ENCODE assay signal across 4 cellular contexts in genomic region chr5:76822105-76822731, GRCh38. TPM values are rescaled to one million over a fixed set of nuclear protein-coding genes. Genes with fewer than 3 reads are reported as not detected.
"Had no signal": no experiment of that assay in that cellular context is flagged by ENCODE, and none has a peak within 500 bp of the region (broad histone marks: within the 10 kb centered on the region; RNA-seq: fewer than 3 reads in every experiment).

No MANE protein-coding gene starts in this region.

RNA-seq across cellular contexts. Expression of gene S100Z, which starts 27.6 kb away (rescaled TPM):
- total RNA-seq: IMR-90, LHCN-M2, M059J had no signal
- polyA plus RNA-seq: aorta, IMR-90 had no signal
